ENCODE assay signal across 25 cellular contexts in the genomic region with DNA sequence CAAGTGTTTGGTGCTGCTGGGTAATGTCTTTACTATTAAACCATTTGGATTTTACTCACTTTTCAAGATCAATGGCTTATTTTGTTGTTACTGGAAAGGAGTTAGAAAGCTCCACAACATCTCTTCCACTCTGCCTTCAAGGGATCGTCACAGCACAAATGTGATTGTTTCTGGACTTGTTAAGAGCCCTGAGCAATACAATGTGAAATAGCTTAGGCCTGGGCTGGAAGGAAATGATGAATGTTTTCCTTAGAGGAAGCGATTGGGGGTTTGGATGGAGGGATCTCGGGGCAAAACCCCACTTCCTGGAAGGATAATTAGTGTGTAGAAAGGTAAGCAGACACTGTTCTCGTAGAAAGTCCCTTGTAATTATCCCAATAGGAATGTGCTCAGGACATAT. TPM values are rescaled to one million over a fixed set of nuclear protein-coding genes. Genes with fewer than 3 reads are reported as not detected.
A peak's percentile ranks its signal among the peaks of the same experiment; 100 is the strongest.
DNase-seq lines count a peak whose midpoint lies in the region; ATAC-seq, FAIRE-seq and TF ChIP-seq lines count a peak whose summit lies in the region.
"Had no signal": no experiment of that assay in that cellular context is flagged by ENCODE, and none has a peak within 500 bp of the region (broad histone marks: within the 10 kb centered on the region; RNA-seq: fewer than 3 reads in every experiment).

No MANE protein-coding gene starts in this region.

- H4K20me1 ChIP-seq in endothelial cell of umbilical vein (replicated peaks; ENCODE audit: control insufficient read depth, extremely low read depth, insufficient read depth, low read length) = no peaks in the 10 kb centered on the region

- peak; percentile 88 for FAIRE-seq in endothelial cell of umbilical vein (lab: Jason Lieb, UNC)
- FAIRE-seq: GM12878 had no signal

- DNase-seq in EH (ENCODE audit: low read depth) (peak; percentile 46), M059J (ENCODE audit: low read depth) (peak; percentile 41), endothelial cell of umbilical vein (ENCODE audit: low read depth, low spot score) (peak; percentile 89), neuronal stem cell (ENCODE audit: low spot score) (no peak), DMS53 treated with DMSO at 0.1 percent for 48 hours (lab: John Stamatoyannopoulos, UW; ENCODE audit: unreplicated experiment) (no peak), AG08396 (ENCODE audit: low spot score) (no peak)
- DNase-seq in activated CD8-positive, alpha-beta memory T cell treated with anti-CD3 and anti-CD28 coated beads for 24 hours = no peak
- DNase-seq: activated CD4-positive, alpha-beta memory T cell treated with anti-CD3 and anti-CD28 coated beads for 36 hours; activated gamma-delta T cell treated with Interleukin-2 at 50 U/mL for 16 hours; activated T-cell treated with anti-CD3 and anti-CD28 coated beads, Interleukin-2, amount 50 U/mL, for 1 hour; CD4-positive, CD25-positive, alpha-beta regulatory T cell; heart right ventricle; immature natural killer cell; MM.1S; mucosa of descending colon; NCI-H1436; NCI-H510A treated with DMSO at 0.1 percent for 48 hours; psoas muscle; stimulated activated CD4-positive, alpha-beta T cell treated with anti-CD3 and anti-CD28 coated beads, Interleukin-2, amount 100 ng/mL, for 24 hours; T1000 had no signal

- no peak for ATAC-seq in HG03432 (IDR thresholded peaks at IDR 0.05; ENCODE audit: unreplicated experiment)
- ATAC-seq: GM12878; mucosa of descending colon; psoas muscle; stimulated activated memory B cell treated with anti-CD40 and anti-IgM and Interleukin-4, amounts not matched to agents 10 μg/mL and 1 μg/mL and 100 μg/mL, for 72 hours had no signal

- no peak overlapping the region for H2AK5ac ChIP-seq in neuronal stem cell (ENCODE audit: low read depth, low read length)

- H3K79me1 ChIP-seq in neuronal stem cell (ENCODE audit: low read depth, low read length) = no peaks in the 10 kb centered on the region

- no peak for TF ChIP-seq CTCF in endothelial cell of umbilical vein (IDR thresholded peaks at IDR 0.05; ENCODE audit: extremely low read depth in 1 of 2, insufficient read depth in 1 of 2, low read depth in 1 of 2, low read length in 2 of 2)

- no TSS peak for BruUV-seq in endothelial cell of umbilical vein (replicated peaks; lab: Mats Ljungman, UMichigan)

- no peak overlapping the region for H3K4ac ChIP-seq in neuronal stem cell (ENCODE audit: low read length)

- H3K23ac ChIP-seq in neuronal stem cell (ENCODE audit: low read depth, low read length, poor library complexity) = no peak overlapping the region

- no peaks in the 10 kb centered on the region for H3K27me3 ChIP-seq in endothelial cell of umbilical vein (ENCODE audit: control insufficient read depth in 2 of 2, insufficient read depth in 2 of 2, low read length in 2 of 2)
- H3K27me3 ChIP-seq in neuronal stem cell (ENCODE audit: control insufficient read depth in 3 of 3, insufficient read depth in 3 of 3, low read depth in 1 of 3, low read length in 3 of 3) = no peaks in the 10 kb centered on the region
- H3K27me3 ChIP-seq: breast epithelium, heart right ventricle had no signal

- POLR2A ChIA-PET in endothelial cell of umbilical vein (lab: Charles Lee) = interaction anchor here (1.2 kb wide), 1 partner anchor 59 kb away, joined by 4 read pairs; a partner anchor contains a TSS

- no peaks in the 10 kb centered on the region for H3K79me2 ChIP-seq in endothelial cell of umbilical vein (ENCODE audit: control insufficient read depth, insufficient read depth, low read length)

- intact Hi-C loops in endothelial cell of umbilical vein (cut with micrococcal nuclease) = loop anchor here (1.0 to 2.0 kb wide), 6 partner anchors 37 to 137 kb away; a partner anchor contains a TSS

- no peak overlapping the region for H3K18ac ChIP-seq in neuronal stem cell (ENCODE audit: low read length)

- H3K4me1 ChIP-seq in endothelial cell of umbilical vein (ENCODE audit: control insufficient read depth, extremely low read depth, insufficient read depth, low read length) (peaks cover 46% of the 10 kb centered on the region), neuronal stem cell (ENCODE audit: control insufficient read depth in 2 of 2, insufficient read depth in 1 of 2, low read depth in 1 of 2, low read length in 2 of 2) (peaks cover 4 to 6% of the 10 kb centered on the region in 2 donors)
- H3K4me1 ChIP-seq: breast epithelium had no signal

- peak overlapping the region; percentile 63 for H3K9ac ChIP-seq in endothelial cell of umbilical vein (replicated peaks; ENCODE audit: extremely low read depth, insufficient read depth, low read length)
- no peak overlapping the region for H3K9ac ChIP-seq in neuronal stem cell (ENCODE audit: low read depth, low read length, poor library complexity)

- H3K36me3 ChIP-seq in endothelial cell of umbilical vein (ENCODE audit: control insufficient read depth in 2 of 2, extremely low read depth in 1 of 2, insufficient read depth in 2 of 2, low read length in 2 of 2) (no peaks in the 10 kb centered on the region), neuronal stem cell (replicated peaks in 1 of 2; ENCODE audit: control insufficient read depth in 2 of 2, insufficient read depth in 2 of 2, low read length in 2 of 2) (no peaks in the 10 kb centered on the region)
- H3K36me3 ChIP-seq: breast epithelium, heart right ventricle had no signal

- peak overlapping the region in 1 of 3 experiments; percentile 2 for H3K4me3 ChIP-seq in endothelial cell of umbilical vein (replicated peaks in 1 of 3; ENCODE audit: insufficient read depth in 1 of 3, low read depth in 1 of 3, low read length in 3 of 3)
- no peak overlapping the region for H3K4me3 ChIP-seq in neuronal stem cell (ENCODE audit: low read length in 2 of 2)
- H3K4me3 ChIP-seq: breast epithelium, coronary artery, GM12878, heart right ventricle, mucosa of descending colon, psoas muscle had no signal

- H3K4me2 ChIP-seq in endothelial cell of umbilical vein (ENCODE audit: insufficient read depth, low read length) (peak overlapping the region; percentile 67), neuronal stem cell (ENCODE audit: insufficient read depth, low read length, poor library complexity, severe bottlenecking) (no peak overlapping the region)

- H2AFZ ChIP-seq in endothelial cell of umbilical vein (ENCODE audit: low read depth, low read length) (peak overlapping the region; percentile 41), neuronal stem cell (ENCODE audit: low read length) (peak overlapping the region; percentile 55)

- CTCF ChIA-PET in endothelial cell of umbilical vein (lab: Charles Lee) = interaction anchor here (0.6 to 4.4 kb wide), 11 partner anchors 9 to 195 kb away, joined by 3 to 34 read pairs (median 4); no protein-coding TSS in a partner anchor

- no peaks in the 10 kb centered on the region for H3K9me3 ChIP-seq in endothelial cell of umbilical vein (replicated peaks; ENCODE audit: control insufficient read depth, insufficient read depth, low read length)
- H3K9me3 ChIP-seq in neuronal stem cell (replicated peaks in 1 of 2; ENCODE audit: control insufficient read depth in 2 of 2, insufficient read depth in 1 of 2, low read depth in 1 of 2, low read length in 2 of 2) = no peaks in the 10 kb centered on the region
- H3K9me3 ChIP-seq: breast epithelium, heart right ventricle, mucosa of descending colon, psoas muscle had no signal

- no peak overlapping the region for H2BK12ac ChIP-seq in neuronal stem cell (ENCODE audit: low read length)

- H4K91ac ChIP-seq in neuronal stem cell (ENCODE audit: low read depth, low read length, poor library complexity) = no peak overlapping the region

- H3K9me1 ChIP-seq in endothelial cell of umbilical vein (replicated peaks; ENCODE audit: control insufficient read depth, extremely low read depth, insufficient read depth, low read length) = no peaks in the 10 kb centered on the region

- no peak overlapping the region for H2BK5ac ChIP-seq in neuronal stem cell (ENCODE audit: low read length)

- no peak overlapping the region for H4K8ac ChIP-seq in neuronal stem cell (ENCODE audit: low read depth, low read length)

- dilution Hi-C loops in endothelial cell of umbilical vein (cut with MboI; ENCODE audit: extremely low pct_ligation_motif_present, low sequenced_read_pairs) = no loop called here

- H2BK120ac ChIP-seq in neuronal stem cell (ENCODE audit: low read depth, low read length) = no peak overlapping the region

- no CpG with 5 or more reads among the region's 4 CpGs for WGBS in neuronal stem cell (ENCODE audit: extremely low coverage in 2 of 2, insufficient read length in 2 of 2, insufficient replicate concordance in 1 of 2), 2 donors

- no peak for TF ChIP-seq POLR2A in endothelial cell of umbilical vein (IDR thresholded peaks at IDR 0.05; ENCODE audit: low read depth, low read length)

- H3K27ac ChIP-seq in endothelial cell of umbilical vein (ENCODE audit: insufficient read depth, low read depth, low read length) = peak overlapping the region; percentile 95
- H3K27ac ChIP-seq in neuronal stem cell (replicated peaks; ENCODE audit: low read length) = no peak overlapping the region
- H3K27ac ChIP-seq: coronary artery, psoas muscle had no signal

- no peak overlapping the region for H2BK15ac ChIP-seq in neuronal stem cell (ENCODE audit: low read length)

- H3K14ac ChIP-seq in neuronal stem cell (ENCODE audit: low read length) = no peak overlapping the region

TF ChIP-seq in endothelial cell of umbilical vein, 7 proteins besides CTCF, POLR2A, EP300 and RAD21 (continues in another document):
- TF ChIP-seq MYC (IDR thresholded peaks at IDR 0.05; ENCODE audit: low read depth, low read length) (no peak), FOS (IDR thresholded peaks at IDR 0.05; ENCODE audit: borderline replicate concordance, insufficient read depth, low read length) (peak; percentile 80), EZH2 (IDR thresholded peaks at IDR 0.05; ENCODE audit: borderline replicate concordance, low read depth, low read length, severe bottlenecking) (no peak), POLR2AphosphoS5 (IDR thresholded peaks at IDR 0.05; ENCODE audit: insufficient read depth, low read depth, low read length) (peak; percentile 83)
- TF ChIP-seq, protein P1, sequence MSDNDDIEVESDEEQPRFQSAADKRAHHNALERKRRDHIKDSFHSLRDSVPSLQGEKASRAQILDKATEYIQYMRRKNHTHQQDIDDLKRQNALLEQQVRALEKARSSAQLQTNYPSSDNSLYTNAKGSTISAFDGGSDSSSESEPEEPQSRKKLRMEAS (IDR thresholded peaks at IDR 0.05; ENCODE audit: insufficient read depth, insufficient read length) = no peak

RNA-seq across cellular contexts. Expression of a gene that starts 59.3 kb away (rescaled TPM):
- total RNA-seq in M059J (2014; rRNA removed; shearing (Covaris generic)) = 13.6 and 30.2 TPM in 2 replicates
- total RNA-seq in endothelial cell of umbilical vein = 144 and 148 TPM in 2 replicates
- polyA plus RNA-seq in endothelial cell of umbilical vein = 20.1 and 36.0 TPM in 2 replicates
- polyA plus RNA-seq in endothelial cell of umbilical vein (2011; cell fraction: cytosol; rRNA removed) = 37.7 and 42.0 TPM in 2 replicates
- 71.0 and 77.6 TPM in 2 replicates for polyA plus RNA-seq in endothelial cell of umbilical vein (2011; cell fraction: nucleus; rRNA removed)
- 66.3 and 73.2 TPM in 2 replicates for polyA plus RNA-seq in endothelial cell of umbilical vein (2012)
- 128 and 136 TPM in 2 replicates for polyA minus RNA-seq in endothelial cell of umbilical vein
- 8.3 TPM for polyA minus RNA-seq in endothelial cell of umbilical vein (2011; cell fraction: cytosol; rRNA and poly(A)+ RNA removed)
- polyA minus RNA-seq in endothelial cell of umbilical vein (2011; cell fraction: nucleus; rRNA and poly(A)+ RNA removed) = 208 and 230 TPM in 2 replicates
- 54.4 TPM for polyA plus RNA-seq in neuronal stem cell (2013, experiment 1 of 2)
- 55.6 TPM for polyA plus RNA-seq in neuronal stem cell (2013, experiment 2 of 2)
- polyA plus RNA-seq: immature natural killer cell had no signal

Comparison
In these comparisons a context has a peak if more than half of its experiments do, and no peak if none do; other contexts are left out.
1. DNase-seq: peak in EH (single experiment), M059J (single experiment) and endothelial cell of umbilical vein (single experiment); none in neuronal stem cell (single experiment), DMS53 treated with DMSO at 0.1 percent for 48 hours (single experiment), activated CD8-positive, alpha-beta memory T cell treated with anti-CD3 and anti-CD28 coated beads for 24 hours (single experiment) and AG08396 (single experiment).